In the genomic region with DNA sequence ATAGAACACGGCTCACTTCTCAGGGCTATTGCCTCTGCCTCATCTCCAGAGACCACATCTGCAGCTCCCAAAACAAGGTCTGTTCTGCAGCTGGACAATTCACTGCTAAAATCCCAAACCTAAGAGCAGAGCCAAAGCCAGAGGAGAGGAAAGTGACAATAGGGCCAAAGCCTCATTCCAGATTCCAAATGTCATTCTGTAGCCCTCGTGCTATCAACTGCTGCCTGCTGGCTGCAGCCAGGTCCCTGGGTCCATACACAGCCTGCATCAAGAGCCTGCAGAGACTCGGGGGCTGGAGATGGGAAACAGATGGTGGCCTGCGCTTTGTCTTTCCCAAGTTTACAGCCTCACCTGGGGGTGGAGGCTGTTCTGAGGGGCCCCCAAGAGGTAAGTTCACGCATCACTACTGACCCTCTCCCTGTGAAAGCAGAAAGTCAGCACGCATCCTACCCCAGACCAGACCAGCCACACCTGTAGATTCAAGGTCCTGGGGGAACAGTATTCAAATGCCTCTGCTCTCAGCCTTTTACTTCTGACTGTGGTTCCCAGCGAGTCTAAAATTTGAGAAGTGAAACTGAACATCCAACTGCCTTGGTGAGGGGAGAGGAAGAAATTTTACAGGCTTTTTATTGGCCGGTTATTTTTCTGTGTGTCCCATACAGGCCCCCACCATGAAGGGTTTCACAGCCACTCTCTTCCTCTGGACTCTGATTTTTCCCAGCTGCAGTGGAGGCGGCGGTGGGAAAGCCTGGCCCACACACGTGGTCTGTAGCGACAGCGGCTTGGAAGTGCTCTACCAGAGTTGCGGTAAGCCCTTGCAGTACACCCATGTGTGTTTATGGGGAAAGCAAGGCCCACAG, we compare ENCODE assay signal across 9 cellular contexts. TPM values are rescaled to one million over a fixed set of nuclear protein-coding genes. Genes with fewer than 3 reads are reported as not detected.
DNase-seq lines count a peak whose midpoint lies in the region; ATAC-seq and TF ChIP-seq lines count a peak whose summit lies in the region.
"Had no signal": no experiment of that assay in that cellular context is flagged by ENCODE, and none has a peak within 500 bp of the region (broad histone marks: within the 10 kb centered on the region; RNA-seq: fewer than 3 reads in every experiment).

A gene (plus strand): TSS at position 657 of the 860 bp plus-strand sequence. CDS start 15 bp downstream, at position 672.

- H3K9me3 Mint-ChIP-seq in endothelial cell (ENCODE audit: unreplicated experiment) = no peaks in the 10 kb centered on the region

- peak within 1 kb of the TSS; percentile 83 for H3K9ac ChIP-seq in Karpas-422 (ENCODE audit: low read length)

- H3K4me1 ChIP-seq in Karpas-422 (ENCODE audit: low read length) (peaks cover 87% of the 10 kb centered on the region), heart right ventricle (peaks cover 11 to 56% (median 39%) of the 10 kb centered on the region in 9 donors), suprapubic skin (peaks cover 5% of the 10 kb centered on the region), PC-9 (replicated peaks; ENCODE audit: insufficient read depth) (no peaks in the 10 kb centered on the region)

- peaks cover 19% of the 10 kb centered on the region for H3K4me1 Mint-ChIP-seq in endothelial cell (ENCODE audit: unreplicated experiment)

- H3K79me2 ChIP-seq in Karpas-422 (ENCODE audit: low read length) = peaks cover 83% of the 10 kb centered on the region
- no peaks in the 10 kb centered on the region for H3K79me2 ChIP-seq in PC-9 (ENCODE audit: low read depth)

- no peaks in the 10 kb centered on the region for H3K9me2 ChIP-seq in Karpas-422 (replicated peaks; ENCODE audit: insufficient read depth, low read length)
- H3K9me2 ChIP-seq in PC-9 (ENCODE audit: insufficient read depth) = no peaks in the 10 kb centered on the region

- no peaks in the 10 kb centered on the region for H3K27me3 Mint-ChIP-seq in endothelial cell (ENCODE audit: unreplicated experiment)

- no TSS peak for BruUV-seq in PC-9 (replicated peaks; lab: Mats Ljungman, UMichigan)

- H4K20me1 ChIP-seq in Karpas-422 (ENCODE audit: insufficient read depth, low read depth, low read length) (no peaks in the 10 kb centered on the region), PC-9 (ENCODE audit: insufficient read depth) (no peaks in the 10 kb centered on the region)

- ATAC-seq in GM18498 (IDR thresholded peaks at IDR 0.05; ENCODE audit: unreplicated experiment) = peak; percentile 53
- ATAC-seq in GM21528 (IDR thresholded peaks at IDR 0.05; ENCODE audit: low FRiP score, unreplicated experiment) = peak; percentile 61
- ATAC-seq in heart right ventricle = peak; percentile 39 to 75 (median 70)

- no peaks in the 10 kb centered on the region for H3F3A ChIP-seq in PC-9 (ENCODE audit: insufficient read depth, low read depth)

- H3K4me3 ChIP-seq in Karpas-422 (ENCODE audit: low read length) (peak within 1 kb of the TSS; percentile 75), heart right ventricle (peak within 1 kb of the TSS in 6 of 10 donors; percentile 16 to 43 (median 21)), suprapubic skin (no peak within 1 kb of the TSS), PC-9 (no peak within 1 kb of the TSS)

- H3K9me3 ChIP-seq in Karpas-422 (ENCODE audit: low read length) = no peaks in the 10 kb centered on the region
- H3K9me3 ChIP-seq in heart right ventricle = no peaks in the 10 kb centered on the region
- H3K9me3 ChIP-seq in suprapubic skin = no peaks in the 10 kb centered on the region
- H3K9me3 ChIP-seq in PC-9 (ENCODE audit: insufficient read depth, low read depth) = no peaks in the 10 kb centered on the region

- H3K27me3 ChIP-seq in Karpas-422 (ENCODE audit: low read length) (no peaks in the 10 kb centered on the region), heart right ventricle (no peaks in the 10 kb centered on the region), suprapubic skin (no peaks in the 10 kb centered on the region), PC-9 (ENCODE audit: insufficient read depth, low read depth) (no peaks in the 10 kb centered on the region; the same call in 1 of the 2 replicates)

- DNase-seq in Karpas-422 (peak; percentile 98), heart right ventricle (peak in 1 of 2 donors; percentile 54), endothelial cell (ENCODE audit: low spot score) (no peak), H4 (ENCODE audit: low spot score) (no peak), suprapubic skin (ENCODE audit: low spot score in 2 of 2) (no peak), PC-9 (no peak)

- H3K36me3 ChIP-seq in Karpas-422 (ENCODE audit: insufficient read depth, low read length) = peaks cover 27% of the 10 kb centered on the region
- no peaks in the 10 kb centered on the region for H3K36me3 ChIP-seq in heart right ventricle
- no peaks in the 10 kb centered on the region for H3K36me3 ChIP-seq in suprapubic skin
- no peaks in the 10 kb centered on the region for H3K36me3 ChIP-seq in PC-9 (ENCODE audit: low read depth)

- no peaks in the 10 kb centered on the region for H3K36me3 Mint-ChIP-seq in endothelial cell (ENCODE audit: low read depth, unreplicated experiment)

- peak within 1 kb of the TSS; percentile 100 for H3K27ac ChIP-seq in Karpas-422 (ENCODE audit: low read length)
- H3K27ac ChIP-seq in heart right ventricle = peak within 1 kb of the TSS in 9 of 10 donors; percentile 5 to 87 (median 63)
- no peak within 1 kb of the TSS for H3K27ac ChIP-seq in suprapubic skin
- no peak within 1 kb of the TSS for H3K27ac ChIP-seq in PC-9

- CTCF ChIA-PET in PC-9 (lab: Charles Lee) = no interaction called here

- no peak within 1 kb of the TSS for H3K27ac Mint-ChIP-seq in endothelial cell (ENCODE audit: unreplicated experiment)

- H3K4me2 ChIP-seq in Karpas-422 (ENCODE audit: low read depth, low read length, poor library complexity, severe bottlenecking) (peak within 1 kb of the TSS; percentile 94), PC-9 (no peak within 1 kb of the TSS)

- no peak within 1 kb of the TSS for H3K4me3 Mint-ChIP-seq in endothelial cell (ENCODE audit: unreplicated experiment)

- POLR2A ChIA-PET in PC-9 (lab: Charles Lee; ENCODE audit: unreplicated experiment) = interaction anchor here (0.6 kb wide), 1 partner anchor 11 kb away, joined by 5 read pairs; no protein-coding TSS in a partner anchor

- TF ChIP-seq CTCF in heart right ventricle (IDR thresholded peaks at IDR 0.05) (no peak), endothelial cell (IDR thresholded peaks at IDR 0.05; ENCODE audit: unreplicated experiment) (no peak), suprapubic skin (IDR thresholded peaks at IDR 0.05) (no peak), PC-9 (conservative IDR thresholded peaks at IDR 0.05) (no peak)

- WGBS in heart right ventricle, 2 donors = 56 to 65% methylated on average over 14 of the region's 14 CpGs
- 53% methylated on average over 12 of the region's 14 CpGs for WGBS in suprapubic skin

- no peak for TF ChIP-seq EP300 in suprapubic skin (IDR thresholded peaks at IDR 0.05)

- H2AFZ ChIP-seq in Karpas-422 (ENCODE audit: low read length) (no peak within 1 kb of the TSS), PC-9 (no peak within 1 kb of the TSS)

- TF ChIP-seq POLR2A in suprapubic skin (IDR thresholded peaks at IDR 0.05) = no peak

- intact Hi-C loops in heart right ventricle (cut with DNase I) (no loop called here), PC-9 (cut with micrococcal nuclease; ENCODE audit: unreplicated experiment) (no loop called here)

RNA-seq across cellular contexts. Expression of the gene that starts here (rescaled TPM):
- total RNA-seq in Karpas-422 (2014; rRNA removed; shearing (Covaris generic); ENCODE audit: low replicate concordance) = 102 and 187 TPM in 2 replicates
- total RNA-seq in heart right ventricle (1 to 10 TPM in 4 of 10 donors, under 1 TPM in 6; 0.23 to 7.6 (median 0.91) TPM), endothelial cell (ENCODE audit: unreplicated experiment) (not detected), suprapubic skin (1 to 10 TPM in 1 of 4 donors, not detected in 3; 1.7 TPM), PC-9 (2021) (not detected in 2 replicates)
- 1 to 10 TPM in 1 of 2 donors, under 1 TPM in 1; 0.29 to 1.1 TPM for polyA plus RNA-seq in heart right ventricle
- not detected in 2 replicates for total RNA-seq in H4 (2014; rRNA removed; shearing (Covaris generic))
- total RNA-seq: LHCN-M2 had no signal

Comparison
In these comparisons a context has a peak if more than half of its experiments do, and no peak if none do; other contexts are left out.
1. RNA of the gene that starts here (total RNA-seq): 102 to 187 TPM in Karpas-422; 0.23 to 7.6 TPM in heart right ventricle, 1.7 TPM in suprapubic skin, not detected in endothelial cell (single experiment), not detected in H4 and not detected in PC-9; every median in the first group is over 10 times any median in the second.
2. H3K27ac ChIP-seq: peak in Karpas-422 (single experiment) and heart right ventricle (9 of 10); none in suprapubic skin (single experiment) and PC-9 (single experiment).
3. H3K4me3 ChIP-seq: peak in Karpas-422 (single experiment) and heart right ventricle (6 of 10); none in suprapubic skin (single experiment) and PC-9 (single experiment).
4. Peak in every context shown above with its lines, with median percentiles within 50 percentile points of each other: ATAC-seq.